ENCODE assay signal across 1 cellular context in the genomic region with DNA sequence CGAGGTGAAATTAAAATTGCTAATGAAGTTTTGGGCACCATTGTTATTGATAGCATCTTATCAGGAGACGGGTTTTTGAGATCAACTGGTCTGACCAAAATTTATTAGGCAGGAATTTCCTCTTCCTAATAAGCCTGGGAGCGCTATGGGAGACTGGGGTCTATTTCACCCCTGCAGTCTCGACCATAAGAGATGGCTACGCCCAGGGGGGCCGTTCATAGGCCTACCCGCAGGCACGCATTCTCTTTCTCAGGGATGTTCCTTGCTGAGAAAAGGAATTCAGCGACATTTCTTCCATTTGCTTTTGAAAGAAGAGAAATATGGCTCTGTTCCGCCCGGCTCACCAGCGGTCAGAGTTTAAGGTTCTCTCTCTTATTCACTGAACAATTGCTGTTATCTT.
TF ChIP-seq lines count a peak whose summit lies in the region.

No MANE protein-coding gene starts in this region.

TF ChIP-seq in GM23338, 12 proteins besides CTCF, POLR2A, EP300 and RAD21:
- TF ChIP-seq, protein P1, sequence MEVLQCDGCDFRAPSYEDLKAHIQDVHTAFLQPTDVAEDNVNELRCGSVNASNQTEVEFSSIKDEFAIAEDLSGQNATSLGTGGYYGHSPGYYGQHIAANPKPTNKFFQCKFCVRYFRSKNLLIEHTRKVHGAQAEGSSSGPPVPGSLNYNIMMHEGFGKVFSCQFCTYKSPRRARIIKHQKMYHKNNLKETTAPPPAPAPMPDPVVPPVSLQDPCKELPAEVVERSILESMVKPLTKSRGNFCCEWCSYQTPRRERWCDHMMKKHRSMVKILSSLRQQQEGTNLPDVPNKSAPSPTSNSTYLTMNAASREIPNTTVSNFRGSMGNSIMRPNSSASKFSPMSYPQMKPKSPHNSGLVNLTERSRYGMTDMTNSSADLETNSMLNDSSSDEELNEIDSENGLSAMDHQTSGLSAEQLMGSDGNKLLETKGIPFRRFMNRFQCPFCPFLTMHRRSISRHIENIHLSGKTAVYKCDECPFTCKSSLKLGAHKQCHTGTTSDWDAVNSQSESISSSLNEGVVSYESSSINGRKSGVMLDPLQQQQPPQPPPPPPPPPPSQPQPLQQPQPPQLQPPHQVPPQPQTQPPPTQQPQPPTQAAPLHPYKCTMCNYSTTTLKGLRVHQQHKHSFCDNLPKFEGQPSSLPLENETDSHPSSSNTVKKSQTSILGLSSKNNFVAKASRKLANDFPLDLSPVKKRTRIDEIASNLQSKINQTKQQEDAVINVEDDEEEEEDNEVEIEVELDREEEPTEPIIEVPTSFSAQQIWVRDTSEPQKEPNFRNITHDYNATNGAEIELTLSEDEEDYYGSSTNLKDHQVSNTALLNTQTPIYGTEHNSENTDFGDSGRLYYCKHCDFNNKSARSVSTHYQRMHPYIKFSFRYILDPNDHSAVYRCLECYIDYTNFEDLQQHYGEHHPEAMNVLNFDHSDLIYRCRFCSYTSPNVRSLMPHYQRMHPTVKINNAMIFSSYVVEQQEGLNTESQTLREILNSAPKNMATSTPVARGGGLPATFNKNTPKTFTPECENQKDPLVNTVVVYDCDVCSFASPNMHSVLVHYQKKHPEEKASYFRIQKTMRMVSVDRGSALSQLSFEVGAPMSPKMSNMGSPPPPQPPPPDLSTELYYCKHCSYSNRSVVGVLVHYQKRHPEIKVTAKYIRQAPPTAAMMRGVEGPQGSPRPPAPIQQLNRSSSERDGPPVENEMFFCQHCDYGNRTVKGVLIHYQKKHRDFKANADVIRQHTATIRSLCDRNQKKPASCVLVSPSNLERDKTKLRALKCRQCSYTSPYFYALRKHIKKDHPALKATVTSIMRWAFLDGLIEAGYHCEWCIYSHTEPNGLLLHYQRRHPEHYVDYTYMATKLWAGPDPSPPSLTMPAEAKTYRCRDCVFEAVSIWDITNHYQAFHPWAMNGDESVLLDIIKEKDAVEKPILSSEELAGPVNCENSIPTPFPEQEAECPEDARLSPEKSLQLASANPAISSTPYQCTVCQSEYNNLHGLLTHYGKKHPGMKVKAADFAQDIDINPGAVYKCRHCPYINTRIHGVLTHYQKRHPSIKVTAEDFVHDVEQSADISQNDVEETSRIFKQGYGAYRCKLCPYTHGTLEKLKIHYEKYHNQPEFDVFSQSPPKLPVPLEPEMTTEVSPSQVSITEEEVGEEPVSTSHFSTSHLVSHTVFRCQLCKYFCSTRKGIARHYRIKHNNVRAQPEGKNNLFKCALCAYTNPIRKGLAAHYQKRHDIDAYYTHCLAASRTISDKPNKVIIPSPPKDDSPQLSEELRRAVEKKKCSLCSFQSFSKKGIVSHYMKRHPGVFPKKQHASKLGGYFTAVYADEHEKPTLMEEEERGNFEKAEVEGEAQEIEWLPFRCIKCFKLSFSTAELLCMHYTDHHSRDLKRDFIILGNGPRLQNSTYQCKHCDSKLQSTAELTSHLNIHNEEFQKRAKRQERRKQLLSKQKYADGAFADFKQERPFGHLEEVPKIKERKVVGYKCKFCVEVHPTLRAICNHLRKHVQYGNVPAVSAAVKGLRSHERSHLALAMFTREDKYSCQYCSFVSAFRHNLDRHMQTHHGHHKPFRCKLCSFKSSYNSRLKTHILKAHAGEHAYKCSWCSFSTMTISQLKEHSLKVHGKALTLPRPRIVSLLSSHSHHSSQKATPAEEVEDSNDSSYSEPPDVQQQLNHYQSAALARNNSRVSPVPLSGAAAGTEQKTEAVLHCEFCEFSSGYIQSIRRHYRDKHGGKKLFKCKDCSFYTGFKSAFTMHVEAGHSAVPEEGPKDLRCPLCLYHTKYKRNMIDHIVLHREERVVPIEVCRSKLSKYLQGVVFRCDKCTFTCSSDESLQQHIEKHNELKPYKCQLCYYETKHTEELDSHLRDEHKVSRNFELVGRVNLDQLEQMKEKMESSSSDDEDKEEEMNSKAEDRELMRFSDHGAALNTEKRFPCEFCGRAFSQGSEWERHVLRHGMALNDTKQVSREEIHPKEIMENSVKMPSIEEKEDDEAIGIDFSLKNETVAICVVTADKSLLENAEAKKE (CRISPR knock-in tag; IDR thresholded peaks at IDR 0.05): 0 out of 2 replicates have a peak, but pooled peaks have one; percentile 22
- peak; percentile 76 for TF ChIP-seq NANOG (IDR thresholded peaks at IDR 0.05; ENCODE audit: borderline replicate concordance)
